Comparison of ENCODE assay signal across 1 cellular context in genomic region chr11:68904458-68904847, GRCh38.
TF ChIP-seq lines count a peak whose summit lies in the region.

No MANE protein-coding gene starts in this region.

TF ChIP-seq in GM23338, 12 proteins besides CTCF, POLR2A, EP300 and RAD21 (continued from another document):
- TF ChIP-seq ZNF462 (CRISPR knock-in tag; IDR thresholded peaks at IDR 0.05) (no peak), EZH2phosphoT487 (IDR thresholded peaks at IDR 0.05; ENCODE audit: unreplicated experiment) (no peak)
